Comparison of ENCODE assay signal across 9 cellular contexts in genomic region chr7:152459724-152460251, GRCh38. TPM values are rescaled to one million over a fixed set of nuclear protein-coding genes. Genes with fewer than 3 reads are reported as not detected.
A peak's percentile ranks its signal among the peaks of the same experiment; 100 is the strongest.
DNase-seq lines count a peak whose midpoint lies in the region; ATAC-seq and TF ChIP-seq lines count a peak whose summit lies in the region.
"Had no signal": no experiment of that assay in that cellular context is flagged by ENCODE, and none has a peak within 500 bp of the region (broad histone marks: within the 10 kb centered on the region; RNA-seq: fewer than 3 reads in every experiment).

No MANE protein-coding gene starts in this region.

- 38 to 45% methylated on average over 5 of the region's 5 CpGs for WGBS in testis, 2 donors

- H3K4me1 ChIP-seq in OCI-LY7 (ENCODE audit: insufficient read depth, low read length, poor library complexity, severe bottlenecking) (peaks cover 10% of the 10 kb centered on the region), testis (peaks cover 19% of the 10 kb centered on the region)

- H4K20me1 ChIP-seq in OCI-LY7 (ENCODE audit: insufficient read depth, low read length), result no peaks in the 10 kb centered on the region

- peak overlapping the region; percentile 45 for H3K4me2 ChIP-seq in OCI-LY7 (ENCODE audit: low read length)

- CTCF ChIA-PET in OCI-LY7 (lab: Charles Lee; ENCODE audit: unreplicated experiment), result no interaction called here
- CTCF ChIA-PET in activated CD4-positive, alpha-beta T cell treated with anti-CD3 and anti-CD28 coated beads, Interleukin-2, amount 10 ng/mL, durations not matched to agents 7 days and 5 days (lab: Charles Lee), result interaction anchor here (0.7 kb wide), 1 partner anchor 1515 kb away, joined by 5 read pairs; no protein-coding TSS in a partner anchor

- no peaks in the 10 kb centered on the region for H3K36me3 ChIP-seq in OCI-LY7 (ENCODE audit: insufficient read depth, low read length)
- no peaks in the 10 kb centered on the region for H3K36me3 ChIP-seq in testis (ENCODE audit: low read depth, missing control alignments)

- no peaks in the 10 kb centered on the region for H3K9me3 ChIP-seq in OCI-LY7 (ENCODE audit: low read length)
- H3K9me3 ChIP-seq in testis, result no peaks in the 10 kb centered on the region

- no TSS peak for BruUV-seq in OCI-LY7 (replicated peaks; lab: Mats Ljungman, UMichigan)

- H3K4me3 ChIP-seq in OCI-LY7 (ENCODE audit: low read depth, low read length, poor library complexity, severe bottlenecking) (no peak overlapping the region), testis (no peak overlapping the region)

- H3K9me2 ChIP-seq in OCI-LY7 (ENCODE audit: insufficient read depth, low read length), result no peaks in the 10 kb centered on the region

- peaks cover 3% of the 10 kb centered on the region for H3K4me1 Mint-ChIP-seq in activated CD4-positive, alpha-beta T cell treated with anti-CD3 and anti-CD28 coated beads, Interleukin-2, amount 10 ng/mL, durations not matched to agents 7 days and 5 days

- peaks cover 2% of the 10 kb centered on the region for H3K9me3 Mint-ChIP-seq in activated CD4-positive, alpha-beta T cell treated with anti-CD3 and anti-CD28 coated beads, Interleukin-2, amount 10 ng/mL, durations not matched to agents 7 days and 5 days
- H3K9me3 Mint-ChIP-seq: effector memory CD8-positive, alpha-beta T cell had no signal

- H3K27me3 ChIP-seq in testis, result no peaks in the 10 kb centered on the region

- H3K27ac Mint-ChIP-seq in activated CD4-positive, alpha-beta T cell treated with anti-CD3 and anti-CD28 coated beads, Interleukin-2, amount 10 ng/mL, durations not matched to agents 7 days and 5 days, result no peak overlapping the region
- H3K27ac Mint-ChIP-seq: effector memory CD8-positive, alpha-beta T cell had no signal

- H3K4me3 Mint-ChIP-seq in activated CD4-positive, alpha-beta T cell treated with anti-CD3 and anti-CD28 coated beads, Interleukin-2, amount 10 ng/mL, durations not matched to agents 7 days and 5 days, result no peak overlapping the region
- H3K4me3 Mint-ChIP-seq: effector memory CD8-positive, alpha-beta T cell had no signal

- H2AFZ ChIP-seq in OCI-LY7 (ENCODE audit: low read length), result peak overlapping the region; percentile 21; the same call in 1 of the 2 replicates

- intact Hi-C loops in OCI-LY7 (cut with micrococcal nuclease; ENCODE audit: unreplicated experiment) (loop anchor here (10.0 kb wide), 1 partner anchor 825 kb away; no protein-coding TSS in a partner anchor), testis (cut with DNase I; ENCODE audit: low total_unique reads) (no loop called here)

- H3K27me3 Mint-ChIP-seq in activated CD4-positive, alpha-beta T cell treated with anti-CD3 and anti-CD28 coated beads, Interleukin-2, amount 10 ng/mL, durations not matched to agents 7 days and 5 days, result no peaks in the 10 kb centered on the region
- H3K27me3 Mint-ChIP-seq: effector memory CD8-positive, alpha-beta T cell had no signal

- H3K79me2 ChIP-seq in OCI-LY7 (ENCODE audit: insufficient read depth, low read depth, low read length), result peaks cover 2% of the 10 kb centered on the region; the same call in 1 of the 2 replicates

- POLR2A ChIA-PET in OCI-LY7 (lab: Charles Lee), result no interaction called here
- POLR2A ChIA-PET in activated CD4-positive, alpha-beta T cell treated with anti-CD3 and anti-CD28 coated beads, Interleukin-2, amount 10 ng/mL, durations not matched to agents 7 days and 5 days (lab: Charles Lee), result no interaction called here

- no peak for ATAC-seq in GM21737 (IDR thresholded peaks at IDR 0.05; ENCODE audit: unreplicated experiment)
- ATAC-seq: effector memory CD8-positive, alpha-beta T cell had no signal

- peak; percentile 11 for DNase-seq in NCI-H748 (lab: John Stamatoyannopoulos, UW; ENCODE audit: unreplicated experiment)
- DNase-seq in NCI-H748 treated with DMSO at 0.1 percent for 48 hours (lab: John Stamatoyannopoulos, UW), result no peak
- DNase-seq in OCI-LY7 (ENCODE audit: low spot score), result peak; percentile 40
- DNase-seq in globus pallidus (ENCODE audit: low spot score), result peak; percentile 30
- DNase-seq in testis, result peak; percentile 37
- DNase-seq in activated CD4-positive, alpha-beta T cell treated with anti-CD3 and anti-CD28 coated beads, Interleukin-2, amount 10 ng/mL, durations not matched to agents 7 days and 5 days, result no peak
- no peak for DNase-seq in stimulated activated CD4-positive, alpha-beta T cell treated with anti-CD3 and anti-CD28 coated beads, Interleukin-4, amount 100 ng/mL, for 1 hour
- DNase-seq: effector memory CD8-positive, alpha-beta T cell had no signal

- H3K27ac ChIP-seq in OCI-LY7 (ENCODE audit: low read depth, low read length, poor library complexity, severe bottlenecking) (no peak overlapping the region), testis (peak overlapping the region; percentile 19 to 39)

- TF ChIP-seq CTCF in OCI-LY7 (conservative IDR thresholded peaks at IDR 0.05; ENCODE audit: low read length), result no peak
- no peak for TF ChIP-seq CTCF in testis (IDR thresholded peaks at IDR 0.05)

- TF ChIP-seq POLR2A in testis (IDR thresholded peaks at IDR 0.05), result no peak

- H3K36me3 Mint-ChIP-seq in activated CD4-positive, alpha-beta T cell treated with anti-CD3 and anti-CD28 coated beads, Interleukin-2, amount 10 ng/mL, durations not matched to agents 7 days and 5 days (ENCODE audit: low read depth), result no peaks in the 10 kb centered on the region

RNA-seq across cellular contexts. Expression of gene KMT2C, which starts 24.0 kb away (rescaled TPM):
- total RNA-seq in OCI-LY7 (2014; rRNA removed; shearing (Covaris generic)), result 47.5 and 51.9 TPM in 2 replicates
- total RNA-seq in OCI-LY7 (2022), result 86.8 and 105 TPM in 2 replicates
- 100 to 1,000 TPM; 154 to 167 TPM for total RNA-seq in testis
- 32.8 TPM for polyA plus RNA-seq in testis (ENCODE audit: insufficient read depth, low read depth, low replicate concordance)
- total RNA-seq in activated CD4-positive, alpha-beta T cell treated with anti-CD3 and anti-CD28 coated beads, Interleukin-2, amount 10 ng/mL, durations not matched to agents 7 days and 5 days, result 10 to 100 TPM; 66.7 to 74.0 TPM

Comparison
In these comparisons a context has a peak if more than half of its experiments do, and no peak if none do; other contexts are left out.
1. DNase-seq: peak in NCI-H748 (single experiment), OCI-LY7 (single experiment), globus pallidus (single experiment) and testis (single experiment); none in NCI-H748 treated with DMSO at 0.1 percent for 48 hours (single experiment), activated CD4-positive, alpha-beta T cell treated with anti-CD3 and anti-CD28 coated beads, Interleukin-2, amount 10 ng/mL, durations not matched to agents 7 days and 5 days (single experiment) and stimulated activated CD4-positive, alpha-beta T cell treated with anti-CD3 and anti-CD28 coated beads, Interleukin-4, amount 100 ng/mL, for 1 hour (single experiment).